In the genomic region with DNA sequence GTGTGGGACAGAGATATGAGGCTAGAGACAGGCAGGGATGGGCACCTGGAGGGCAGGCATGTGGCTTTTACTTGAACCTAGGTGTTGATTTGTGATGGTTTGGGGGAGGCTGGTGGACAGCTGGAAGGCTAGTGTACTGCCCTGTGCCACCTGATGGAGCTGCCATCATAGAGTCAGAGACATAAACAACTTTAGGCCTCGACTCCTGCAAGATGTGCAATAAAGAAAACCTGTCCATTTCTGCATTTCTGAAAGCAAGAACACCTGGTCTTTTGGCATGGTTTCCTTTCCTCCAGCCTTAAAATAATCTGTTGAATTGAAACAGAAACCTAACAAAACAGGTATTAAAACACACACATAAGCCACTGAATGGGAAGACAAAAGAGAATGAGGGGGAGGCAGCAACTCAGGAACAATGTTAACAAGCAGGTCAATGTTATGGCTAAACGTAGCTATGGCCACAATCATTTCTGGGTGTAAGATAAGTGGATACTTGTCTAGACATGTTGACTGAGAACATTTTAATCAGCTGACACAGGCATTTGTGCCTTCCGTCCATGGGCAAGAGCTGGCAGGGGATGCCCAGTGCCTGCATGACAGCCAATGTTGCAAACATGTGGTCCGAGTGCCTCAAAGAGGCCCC, we compare ENCODE assay signal across 8 cellular contexts.
DNase-seq lines count a peak whose midpoint lies in the region; ATAC-seq, FAIRE-seq and TF ChIP-seq lines count a peak whose summit lies in the region.

No MANE protein-coding gene starts in this region.

- DNase-seq in GM12892 (ENCODE audit: insufficient read length) (no peak), epithelial cell of prostate (ENCODE audit: low read depth, low spot score) (peak; percentile 68), gastrocnemius medialis (no peak)
- DNase-seq in stimulated activated naive B cell treated with anti-CD40 and anti-IgM and Interleukin-4, amounts not matched to agents 10 μg/mL and 1 μg/mL and 100 μg/mL, for 72 hours: no peak
- no peak for DNase-seq in central memory CD4-positive, alpha-beta T cell
- no peak for DNase-seq in activated CD4-positive, alpha-beta T cell treated with anti-CD3 and anti-CD28 coated beads for 1 hour

- no peak overlapping the region for H3K27ac Mint-ChIP-seq in stimulated activated naive B cell treated with anti-CD40 and anti-IgM and Interleukin-4, amounts not matched to agents 10 μg/mL and 1 μg/mL and 100 μg/mL, for 72 hours

- H3K27me3 Mint-ChIP-seq in stimulated activated naive B cell treated with anti-CD40 and anti-IgM and Interleukin-4, amounts not matched to agents 10 μg/mL and 1 μg/mL and 100 μg/mL, for 72 hours: no peaks in the 10 kb centered on the region

- no peaks in the 10 kb centered on the region for H3K9me3 ChIP-seq in gastrocnemius medialis

- H3K36me3 Mint-ChIP-seq in stimulated activated naive B cell treated with anti-CD40 and anti-IgM and Interleukin-4, amounts not matched to agents 10 μg/mL and 1 μg/mL and 100 μg/mL, for 72 hours: peaks cover 2 to 3% of the 10 kb centered on the region in 2 donors

- H3K4me1 ChIP-seq in KMS-11 (ENCODE audit: low read depth, poor library complexity, severe bottlenecking) (peaks cover 58% of the 10 kb centered on the region), gastrocnemius medialis (no peaks in the 10 kb centered on the region)

- TF ChIP-seq CTCF in KMS-11 (conservative IDR thresholded peaks at IDR 0.05; ENCODE audit: low read depth, low read length) (no peak), gastrocnemius medialis (IDR thresholded peaks at IDR 0.05 in 4 of 5, conservative IDR thresholded peaks at IDR 0.05 in 1 of 5) (no peak)

- H3K27me3 ChIP-seq in KMS-11 (ENCODE audit: insufficient read depth, low read depth) (no peaks in the 10 kb centered on the region), gastrocnemius medialis (no peaks in the 10 kb centered on the region)

- H3K36me3 ChIP-seq in KMS-11 (ENCODE audit: insufficient read depth) (no peaks in the 10 kb centered on the region), gastrocnemius medialis (peaks cover 0 to 8% of the 10 kb centered on the region in 2 donors)

- peaks cover 8 to 10% of the 10 kb centered on the region in 2 donors for H3K4me1 Mint-ChIP-seq in stimulated activated naive B cell treated with anti-CD40 and anti-IgM and Interleukin-4, amounts not matched to agents 10 μg/mL and 1 μg/mL and 100 μg/mL, for 72 hours

- TF ChIP-seq POLR2A in GM12892 (IDR thresholded peaks at IDR 0.05; ENCODE audit: low read depth, low read length) (no peak), gastrocnemius medialis (IDR thresholded peaks at IDR 0.05) (no peak)

- H3K4me3 ChIP-seq in KMS-11 (IDR thresholded peaks at IDR 0.05; ENCODE audit: insufficient read depth, low read depth, low read length): no peak overlapping the region
- H3K4me3 ChIP-seq in gastrocnemius medialis: no peak overlapping the region

- peak; percentile 67 for ATAC-seq in GM21619 (IDR thresholded peaks at IDR 0.05; ENCODE audit: unreplicated experiment)
- no peak for ATAC-seq in stimulated activated naive B cell treated with anti-CD40 and anti-IgM and Interleukin-4, amounts not matched to agents 10 μg/mL and 1 μg/mL and 100 μg/mL, for 72 hours (replicated peaks)
- ATAC-seq in gastrocnemius medialis: no peak

- FAIRE-seq in GM12892 (lab: Jason Lieb, UNC): peak; percentile 97

- peak overlapping the region; percentile 10; the same call in 1 of the 2 replicates for H3K9ac ChIP-seq in KMS-11

- peak overlapping the region; percentile 2; the same call in 1 of the 2 replicates for H2AFZ ChIP-seq in KMS-11 (ENCODE audit: low read depth)

- in situ Hi-C loops in gastrocnemius medialis (cut with MboI; ENCODE audit: low sequenced_read_pairs in 4 of 4): no loop called here

- peak overlapping the region; percentile 35 for H3K4me2 ChIP-seq in KMS-11

- no peak overlapping the region for H3K4me3 Mint-ChIP-seq in stimulated activated naive B cell treated with anti-CD40 and anti-IgM and Interleukin-4, amounts not matched to agents 10 μg/mL and 1 μg/mL and 100 μg/mL, for 72 hours

- H4K20me1 ChIP-seq in KMS-11 (ENCODE audit: insufficient read depth): no peaks in the 10 kb centered on the region

- intact Hi-C loops in gastrocnemius medialis (cut with DNase I; ENCODE audit: low total_unique reads): no loop called here

- H3K79me2 ChIP-seq in KMS-11 (ENCODE audit: insufficient read depth, low read depth): no peaks in the 10 kb centered on the region

- H3K27ac ChIP-seq in KMS-11: peak overlapping the region; percentile 65
- H3K27ac ChIP-seq in epithelial cell of prostate: peak overlapping the region; percentile 62
- no peak overlapping the region for H3K27ac ChIP-seq in gastrocnemius medialis

- H3K9me3 Mint-ChIP-seq in stimulated activated naive B cell treated with anti-CD40 and anti-IgM and Interleukin-4, amounts not matched to agents 10 μg/mL and 1 μg/mL and 100 μg/mL, for 72 hours: no peaks in the 10 kb centered on the region

Comparison
In these comparisons a context has a peak if more than half of its experiments do, and no peak if none do; other contexts are left out.
1. H3K27ac ChIP-seq: peak in KMS-11 (single experiment) and epithelial cell of prostate (single experiment); none in gastrocnemius medialis (0 of 4).